In genomic region chr2:165573534-165574461, GRCh38 we compare ENCODE assay signal across 8 cellular contexts.
DNase-seq lines count a peak whose midpoint lies in the region; ATAC-seq and TF ChIP-seq lines count a peak whose summit lies in the region.

No MANE protein-coding gene starts in this region.

- H3K4me1 Mint-ChIP-seq in activated naive CD8-positive, alpha-beta T cell treated with anti-CD3 and anti-CD28 coated beads for 36 hours: no peaks in the 10 kb centered on the region

- no peaks in the 10 kb centered on the region for H4K20me1 ChIP-seq in neural cell (ENCODE audit: insufficient read depth)

- H3F3A ChIP-seq in neural cell (ENCODE audit: insufficient read depth, low read length, poor library complexity, severe bottlenecking): peaks cover 9% of the 10 kb centered on the region

- no peak for ATAC-seq in HG02763 (IDR thresholded peaks at IDR 0.05; ENCODE audit: unreplicated experiment)

- H3K9me3 ChIP-seq in Peyer's patch (no peaks in the 10 kb centered on the region), neural cell (ENCODE audit: low read length) (no peaks in the 10 kb centered on the region)

- H3K27me3 ChIP-seq in Peyer's patch (no peaks in the 10 kb centered on the region), neural cell (ENCODE audit: insufficient read depth, low read depth, low read length) (no peaks in the 10 kb centered on the region)

- H3K9ac ChIP-seq in neural cell (ENCODE audit: low read length): peak overlapping the region; percentile 79

- H3K4me2 ChIP-seq in neural cell (ENCODE audit: low read length): peak overlapping the region; percentile 76

- TF ChIP-seq RAD21 in neural cell (conservative IDR thresholded peaks at IDR 0.05): peak; percentile 53

- H3K4me1 ChIP-seq in Peyer's patch: no peaks in the 10 kb centered on the region

- DNase-seq in HuH-7 (ENCODE audit: low spot score) (peak; percentile 53), Peyer's patch (peak in 2 of 3 donors; percentile 63 to 72), fibroblast of villous mesenchyme (ENCODE audit: low read depth) (peak; percentile 5), NCI-H226 (no peak)
- DNase-seq in activated naive CD8-positive, alpha-beta T cell treated with anti-CD3 and anti-CD28 coated beads for 36 hours: no peak
- no peak for DNase-seq in stimulated activated CD4-positive, alpha-beta T cell treated with anti-CD3 and anti-CD28 coated beads, Interleukin-1b, Interleukin-23, amount 100 ng/mL, for 48 hours

- H3K27me3 Mint-ChIP-seq in activated naive CD8-positive, alpha-beta T cell treated with anti-CD3 and anti-CD28 coated beads for 36 hours: peaks cover 5% of the 10 kb centered on the region

- no peaks in the 10 kb centered on the region for H3K36me3 Mint-ChIP-seq in activated naive CD8-positive, alpha-beta T cell treated with anti-CD3 and anti-CD28 coated beads for 36 hours

- H3K27ac Mint-ChIP-seq in activated naive CD8-positive, alpha-beta T cell treated with anti-CD3 and anti-CD28 coated beads for 36 hours: no peak overlapping the region

- no peaks in the 10 kb centered on the region for H3K9me2 ChIP-seq in neural cell (ENCODE audit: insufficient read depth, low read length)

- H3K27ac ChIP-seq in Peyer's patch (no peak overlapping the region), neural cell (ENCODE audit: low read length) (peak overlapping the region; percentile 93)

- no peak for TF ChIP-seq POLR2A in Peyer's patch (IDR thresholded peaks at IDR 0.05)

- no peak for TF ChIP-seq CTCF in Peyer's patch (IDR thresholded peaks at IDR 0.05)
- TF ChIP-seq CTCF in fibroblast of villous mesenchyme (IDR thresholded peaks at IDR 0.05; ENCODE audit: insufficient read depth, low read depth, low read length): no peak
- TF ChIP-seq CTCF in neural cell (IDR thresholded peaks at IDR 0.05; ENCODE audit: poor library complexity, severe bottlenecking): no peak

- no peaks in the 10 kb centered on the region for H3K36me3 ChIP-seq in Peyer's patch
- no peaks in the 10 kb centered on the region for H3K36me3 ChIP-seq in neural cell (ENCODE audit: insufficient read depth, low read length)

- no peak overlapping the region for H2AFZ ChIP-seq in neural cell (ENCODE audit: low read depth, low read length)

- H3K4me3 ChIP-seq in Peyer's patch (peak overlapping the region in 3 of 4 donors; percentile 11 to 56 (median 51)), fibroblast of villous mesenchyme (ENCODE audit: low read depth, low read length) (peak overlapping the region; percentile 40), neural cell (ENCODE audit: low read length) (peak overlapping the region; percentile 71)

- H3K79me2 ChIP-seq in neural cell (replicated peaks; ENCODE audit: insufficient read depth, low read length): peaks cover 91% of the 10 kb centered on the region

- TF ChIP-seq EP300 in neural cell (conservative IDR thresholded peaks at IDR 0.05; ENCODE audit: poor library complexity, severe bottlenecking): peak; percentile 68

- H3K4me3 Mint-ChIP-seq in activated naive CD8-positive, alpha-beta T cell treated with anti-CD3 and anti-CD28 coated beads for 36 hours: no peak overlapping the region

- H3K9me3 Mint-ChIP-seq in activated naive CD8-positive, alpha-beta T cell treated with anti-CD3 and anti-CD28 coated beads for 36 hours: no peaks in the 10 kb centered on the region

TF ChIP-seq in neural cell, 6 proteins besides CTCF, POLR2A, EP300 and RAD21:
- TF ChIP-seq MXI1 (conservative IDR thresholded peaks at IDR 0.05; ENCODE audit: poor library complexity, severe bottlenecking) (peak; percentile 57), SMC3 (conservative IDR thresholded peaks at IDR 0.05; ENCODE audit: poor library complexity) (peak; percentile 59), REST (IDR thresholded peaks at IDR 0.05; ENCODE audit: borderline replicate concordance) (peak; percentile 98), EZH2 (IDR thresholded peaks at IDR 0.05; ENCODE audit: borderline replicate concordance, insufficient read depth, low read length, poor library complexity, severe bottlenecking) (no peak), POLR2AphosphoS5 (IDR thresholded peaks at IDR 0.05) (peak; percentile 95), TAF1 (IDR thresholded peaks at IDR 0.05; ENCODE audit: low read depth) (peak; percentile 93)

Comparison
In these comparisons a context has a peak if more than half of its experiments do, and no peak if none do; other contexts are left out.
1. DNase-seq: peak in HuH-7 (single experiment), Peyer's patch (2 of 3) and fibroblast of villous mesenchyme (single experiment); none in NCI-H226 (single experiment), activated naive CD8-positive, alpha-beta T cell treated with anti-CD3 and anti-CD28 coated beads for 36 hours (single experiment) and stimulated activated CD4-positive, alpha-beta T cell treated with anti-CD3 and anti-CD28 coated beads, Interleukin-1b, Interleukin-23, amount 100 ng/mL, for 48 hours (single experiment).
2. Peak in every context shown above with its lines, with median percentiles within 50 percentile points of each other: H3K4me3 ChIP-seq.